ENCODE assay signal across 26 cellular contexts in the genomic region with DNA sequence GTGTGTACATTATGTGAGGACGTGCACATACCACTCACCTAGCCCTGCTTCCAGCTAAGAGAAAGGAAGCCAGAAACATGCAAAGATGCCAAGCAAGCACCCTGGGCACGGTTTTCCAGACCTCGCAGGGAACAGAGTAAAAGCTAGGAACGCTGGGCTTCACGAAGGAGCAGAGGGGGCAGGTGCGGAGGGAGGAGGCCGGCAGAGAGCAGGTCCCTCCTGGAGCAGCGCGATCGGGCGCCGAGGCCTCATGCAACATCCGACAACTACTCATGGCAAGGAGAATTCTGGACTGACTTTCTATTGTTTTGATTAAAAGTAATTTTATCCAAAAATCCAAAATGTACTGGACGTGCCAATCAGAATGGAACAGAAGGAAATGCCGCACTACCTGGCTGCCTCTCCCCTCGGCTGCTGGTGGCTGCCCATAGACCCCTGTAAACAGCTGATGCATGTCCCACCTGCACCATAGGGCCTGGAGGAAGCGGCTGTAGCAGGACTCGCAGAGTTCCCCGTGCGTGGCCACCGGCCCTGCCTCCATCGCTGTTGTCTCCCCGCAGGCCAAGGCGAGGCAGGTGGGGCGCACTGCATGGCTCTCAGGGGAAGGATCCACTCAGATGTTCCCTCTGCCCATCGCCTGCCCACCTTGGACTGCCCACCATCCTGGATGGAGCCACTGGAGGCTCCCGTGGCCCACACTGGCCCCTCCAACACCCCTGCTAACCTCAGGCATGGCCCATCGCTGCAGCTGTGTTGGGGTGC.
DNase-seq lines count a peak whose midpoint lies in the region; ATAC-seq and TF ChIP-seq lines count a peak whose summit lies in the region.
"Had no signal": no experiment of that assay in that cellular context is flagged by ENCODE, and none has a peak within 500 bp of the region (broad histone marks: within the 10 kb centered on the region; RNA-seq: fewer than 3 reads in every experiment).

No MANE protein-coding gene starts in this region.

- peaks cover 19 to 25% (median 22%) of the 10 kb centered on the region in 11 experiments for H3K27me3 ChIP-seq in BLaER1 treated with 17β-estradiol and CSF1 and Interleukin-3, amounts not matched to agents 10 nM and 100 nM
- no peaks in the 10 kb centered on the region for H3K27me3 ChIP-seq in CD8-positive, alpha-beta T cell (ENCODE audit: insufficient read depth, low read length)
- H3K27me3 ChIP-seq in smooth muscle cell (ENCODE audit: low read depth) (peaks cover 4% of the 10 kb centered on the region), uterus (peaks cover 0 to 3% of the 10 kb centered on the region in 2 donors)

- ATAC-seq in CD8-positive, alpha-beta T cell, result no peak
- ATAC-seq in activated T-helper 17 cell treated with anti-CD3 and anti-CD28 coated beads, Interleukin-2, amount 50 U/mL, for 72 hours (replicated peaks), result no peak
- no peak for ATAC-seq in natural killer cell treated with Interleukin-12 subunit alpha and Interleukin-12 subunit beta and Interleukin-15 and Interleukin-18, amount 100 ng/mL, for 72 hours
- ATAC-seq: activated CD4-positive, CD25-positive, alpha-beta regulatory T cell treated with anti-CD3 and anti-CD28 coated beads, Interleukin-2, amount 50 U/mL, for 24 hours; foreskin keratinocyte; heart left ventricle had no signal

- H3K4me3 ChIP-seq in BLaER1 treated with 17β-estradiol and CSF1 and Interleukin-3, amounts not matched to agents 10 nM and 100 nM, result no peak overlapping the region
- no peak overlapping the region for H3K4me3 ChIP-seq in CD8-positive, alpha-beta T cell (ENCODE audit: low read depth, low read length)
- H3K4me3 ChIP-seq in smooth muscle cell, result no peak overlapping the region
- no peak overlapping the region for H3K4me3 ChIP-seq in uterus
- H3K4me3 ChIP-seq: esophagus muscularis mucosa, heart left ventricle, left ventricle myocardium inferior, MG63, SK-N-MC, tibial nerve had no signal

- H3K4me1 Mint-ChIP-seq in CD8-positive, alpha-beta T cell (ENCODE audit: low read depth), result peaks cover 47% of the 10 kb centered on the region
- H3K4me1 Mint-ChIP-seq in activated T-helper 17 cell treated with anti-CD3 and anti-CD28 coated beads, Interleukin-2, amount 50 U/mL, for 72 hours, result peaks cover 7% of the 10 kb centered on the region
- H3K4me1 Mint-ChIP-seq in natural killer cell treated with Interleukin-12 subunit alpha and Interleukin-12 subunit beta and Interleukin-15 and Interleukin-18, amount 100 ng/mL, for 72 hours (ENCODE audit: low read depth in 2 of 2), result peaks cover 8 to 14% of the 10 kb centered on the region in 2 donors

- POLR2A ChIA-PET in CD8-positive, alpha-beta T cell (lab: Charles Lee), result no interaction called here

- H3K27ac ChIP-seq in BLaER1 treated with 17β-estradiol and CSF1 and Interleukin-3, amounts not matched to agents 10 nM and 100 nM, result no peak overlapping the region
- peak overlapping the region; percentile 37 for H3K27ac ChIP-seq in CD8-positive, alpha-beta T cell (ENCODE audit: low read depth, low read length)
- H3K27ac ChIP-seq in smooth muscle cell (ENCODE audit: low read depth) (no peak overlapping the region), uterus (no peak overlapping the region)
- H3K27ac ChIP-seq: foreskin keratinocyte, left ventricle myocardium inferior, SK-N-MC, tibial nerve had no signal

- intact Hi-C loops in CD8-positive, alpha-beta T cell (cut with DNase I, micrococcal nuclease), result loop anchor here in 1 of 2 experiments (2.0 kb wide), 2 partner anchors 39 to 47 kb away; no protein-coding TSS in a partner anchor
- intact Hi-C loops in uterus (cut with DNase I; ENCODE audit: low total_unique reads), result no loop called here

- no peaks in the 10 kb centered on the region for H3K36me3 ChIP-seq in BLaER1 treated with 17β-estradiol and CSF1 and Interleukin-3, amounts not matched to agents 10 nM and 100 nM
- H3K36me3 ChIP-seq in CD8-positive, alpha-beta T cell (ENCODE audit: insufficient read depth, low read length), result no peaks in the 10 kb centered on the region
- H3K36me3 ChIP-seq in smooth muscle cell (ENCODE audit: low read depth) (no peaks in the 10 kb centered on the region), uterus (no peaks in the 10 kb centered on the region)
- H3K36me3 ChIP-seq: esophagus muscularis mucosa, heart left ventricle, left ventricle myocardium inferior, MG63, tibial nerve had no signal

- no peak for TF ChIP-seq POLR2A in uterus (IDR thresholded peaks at IDR 0.05)

- H3K4me3 Mint-ChIP-seq in CD8-positive, alpha-beta T cell, result peak overlapping the region; percentile 32
- H3K4me3 Mint-ChIP-seq in activated T-helper 17 cell treated with anti-CD3 and anti-CD28 coated beads, Interleukin-2, amount 50 U/mL, for 72 hours, result no peak overlapping the region
- H3K4me3 Mint-ChIP-seq in natural killer cell treated with Interleukin-12 subunit alpha and Interleukin-12 subunit beta and Interleukin-15 and Interleukin-18, amount 100 ng/mL, for 72 hours, result no peak overlapping the region

- 94% methylated on average over 28 of the region's 28 CpGs for WGBS in smooth muscle cell (ENCODE audit: low lambda C conversion rate)

- no peaks in the 10 kb centered on the region for H3K27me3 Mint-ChIP-seq in CD8-positive, alpha-beta T cell (ENCODE audit: low read depth)
- no peaks in the 10 kb centered on the region for H3K27me3 Mint-ChIP-seq in activated T-helper 17 cell treated with anti-CD3 and anti-CD28 coated beads, Interleukin-2, amount 50 U/mL, for 72 hours
- no peaks in the 10 kb centered on the region for H3K27me3 Mint-ChIP-seq in natural killer cell treated with Interleukin-12 subunit alpha and Interleukin-12 subunit beta and Interleukin-15 and Interleukin-18, amount 100 ng/mL, for 72 hours

- H3K4me1 ChIP-seq in BLaER1 treated with 17β-estradiol and CSF1 and Interleukin-3, amounts not matched to agents 10 nM and 100 nM, result peaks cover 21 to 49% (median 45%) of the 10 kb centered on the region in 10 experiments
- peaks cover 44% of the 10 kb centered on the region for H3K4me1 ChIP-seq in CD8-positive, alpha-beta T cell (ENCODE audit: insufficient read depth, low read length)
- H3K4me1 ChIP-seq in smooth muscle cell (ENCODE audit: low read depth) (peaks cover 8% of the 10 kb centered on the region), uterus (no peaks in the 10 kb centered on the region)
- H3K4me1 ChIP-seq: foreskin keratinocyte had no signal

- H3F3A ChIP-seq in smooth muscle cell (ENCODE audit: low read depth), result no peaks in the 10 kb centered on the region

- H3K9ac ChIP-seq in BLaER1 treated with 17β-estradiol and CSF1 and Interleukin-3, amounts not matched to agents 10 nM and 100 nM, result no peak overlapping the region
- no peak overlapping the region for H3K9ac ChIP-seq in smooth muscle cell (ENCODE audit: low read depth)

- H4K20me1 ChIP-seq in BLaER1 treated with 17β-estradiol and CSF1 and Interleukin-3, amounts not matched to agents 10 nM and 100 nM, result no peaks in the 10 kb centered on the region
- no peaks in the 10 kb centered on the region for H4K20me1 ChIP-seq in smooth muscle cell (ENCODE audit: low read depth)

- no peaks in the 10 kb centered on the region for H3K36me3 Mint-ChIP-seq in CD8-positive, alpha-beta T cell
- H3K36me3 Mint-ChIP-seq in activated T-helper 17 cell treated with anti-CD3 and anti-CD28 coated beads, Interleukin-2, amount 50 U/mL, for 72 hours (ENCODE audit: low read depth), result no peaks in the 10 kb centered on the region
- H3K36me3 Mint-ChIP-seq in natural killer cell treated with Interleukin-12 subunit alpha and Interleukin-12 subunit beta and Interleukin-15 and Interleukin-18, amount 100 ng/mL, for 72 hours, result no peaks in the 10 kb centered on the region

- no peak for TF ChIP-seq CTCF in CD8-positive, alpha-beta T cell (IDR thresholded peaks at IDR 0.05)
- TF ChIP-seq CTCF in smooth muscle cell (IDR thresholded peaks at IDR 0.05; ENCODE audit: borderline replicate concordance, insufficient read depth, poor library complexity, severe bottlenecking) (no peak), uterus (IDR thresholded peaks at IDR 0.05) (no peak)

- H3K79me2 ChIP-seq in smooth muscle cell (ENCODE audit: low read depth), result no peaks in the 10 kb centered on the region

- H3K4me2 ChIP-seq in BLaER1 treated with 17β-estradiol and CSF1 and Interleukin-3, amounts not matched to agents 10 nM and 100 nM, result peak overlapping the region in 6 of 11 experiments; percentile 44 to 71 (median 52); a peak in 11 of 22 replicates
- H3K4me2 ChIP-seq in smooth muscle cell, result no peak overlapping the region

- peaks cover 0 to 9% (median 0%) of the 10 kb centered on the region in 11 experiments; a peak in 2 of 22 replicates for H3K9me3 ChIP-seq in BLaER1 treated with 17β-estradiol and CSF1 and Interleukin-3, amounts not matched to agents 10 nM and 100 nM (replicated peaks in 1 of 11)
- H3K9me3 ChIP-seq in CD8-positive, alpha-beta T cell (ENCODE audit: low read length), result no peaks in the 10 kb centered on the region
- H3K9me3 ChIP-seq in smooth muscle cell (replicated peaks; ENCODE audit: low read depth) (no peaks in the 10 kb centered on the region), uterus (no peaks in the 10 kb centered on the region)
- H3K9me3 ChIP-seq: esophagus muscularis mucosa had no signal

- DNase-seq in CD8-positive, alpha-beta T cell, result no peak
- no peak for DNase-seq in natural killer cell treated with Interleukin-12 subunit alpha and Interleukin-12 subunit beta and Interleukin-15 and Interleukin-18, amount 100 ng/mL, for 72 hours (ENCODE audit: low spot score)
- DNase-seq in NCI-H187 treated with DMSO at 0.1 percent for 48 hours (lab: John Stamatoyannopoulos, UW) (no peak), smooth muscle cell (lab: John Stamatoyannopoulos, UW; ENCODE audit: unreplicated experiment) (no peak), uterus (no peak)
- DNase-seq: activated effector memory CD4-positive, alpha-beta T cell treated with Interleukin-2 at 50 U/mL for 16 hours; C1 segment of cervical spinal cord; central memory CD4-positive, alpha-beta T cell; dermis blood vessel endothelial cell; foreskin keratinocyte; heart left ventricle; KG1; left ventricle myocardium inferior; MG63; NCI-H1105; NCI-H1930; NCI-H524 treated with DMSO at 0.1 percent for 48 hours; occipital lobe; stimulated activated CD4-positive, alpha-beta T cell treated with anti-CD3 and anti-CD28 coated beads, Interleukin-15, amount 100 ng/mL, for 24 hours; stimulated activated CD4-positive, alpha-beta T cell treated with anti-CD3 and anti-CD28 coated beads, Interleukin-4, amount 100 ng/mL, for 4 hours had no signal

- peaks cover 4% of the 10 kb centered on the region for H3K9me3 Mint-ChIP-seq in CD8-positive, alpha-beta T cell
- H3K9me3 Mint-ChIP-seq in activated T-helper 17 cell treated with anti-CD3 and anti-CD28 coated beads, Interleukin-2, amount 50 U/mL, for 72 hours, result no peaks in the 10 kb centered on the region
- no peaks in the 10 kb centered on the region for H3K9me3 Mint-ChIP-seq in natural killer cell treated with Interleukin-12 subunit alpha and Interleukin-12 subunit beta and Interleukin-15 and Interleukin-18, amount 100 ng/mL, for 72 hours

- no peak overlapping the region for H2AFZ ChIP-seq in smooth muscle cell (ENCODE audit: low read depth)

- CTCF ChIA-PET in CD8-positive, alpha-beta T cell (lab: Charles Lee), result interaction anchor here (1.0 kb wide), 1 partner anchor 50 kb away, joined by 3 read pairs; no protein-coding TSS in a partner anchor

- peak overlapping the region; percentile 93 for H3K27ac Mint-ChIP-seq in CD8-positive, alpha-beta T cell
- H3K27ac Mint-ChIP-seq in activated T-helper 17 cell treated with anti-CD3 and anti-CD28 coated beads, Interleukin-2, amount 50 U/mL, for 72 hours, result peak overlapping the region; percentile 82
- peak overlapping the region; percentile 44 to 78 for H3K27ac Mint-ChIP-seq in natural killer cell treated with Interleukin-12 subunit alpha and Interleukin-12 subunit beta and Interleukin-15 and Interleukin-18, amount 100 ng/mL, for 72 hours
